Comparison of ENCODE assay signal across 1 cellular context in the genomic region with DNA sequence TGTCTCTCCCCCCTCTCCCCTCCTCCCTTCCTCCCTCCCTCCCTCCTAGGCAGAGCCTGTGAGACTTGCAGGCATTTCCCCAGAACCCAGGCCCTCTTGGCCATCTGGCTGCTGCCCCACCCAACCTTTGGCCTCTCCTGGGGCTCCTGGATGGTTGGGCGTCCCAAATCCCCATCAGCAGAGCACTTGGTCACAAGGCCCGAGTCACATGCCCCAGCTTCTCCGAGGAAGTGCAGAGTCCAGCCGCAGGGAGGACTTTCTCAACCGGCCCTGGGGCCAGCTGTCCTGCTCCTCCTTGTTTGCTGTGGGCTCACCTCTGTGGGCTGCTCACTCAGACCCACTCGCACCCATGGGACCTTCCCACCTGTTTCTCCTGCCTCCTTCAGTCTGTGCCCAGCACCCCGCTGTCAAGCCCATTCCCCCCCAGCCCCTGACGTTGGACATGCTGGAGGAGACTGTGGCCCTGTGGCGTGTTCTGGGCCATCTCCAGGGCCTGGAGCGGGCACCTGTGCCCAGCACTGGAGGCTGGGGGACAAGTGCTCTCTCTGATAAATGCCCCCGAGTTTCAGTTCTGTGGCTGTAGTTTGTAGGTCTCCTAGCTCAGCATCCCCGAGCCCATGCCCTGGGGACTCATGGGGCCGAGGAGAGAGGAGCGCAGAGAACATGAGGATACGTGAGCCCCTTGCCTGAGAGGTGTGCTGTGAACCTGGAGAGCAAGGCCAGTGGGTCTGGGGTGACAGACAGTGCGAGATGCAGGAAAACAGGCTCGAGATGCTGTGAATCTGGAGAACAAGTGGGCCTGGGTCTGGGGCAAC.
TF ChIP-seq lines count a peak whose summit lies in the region.

No MANE protein-coding gene starts in this region.

TF ChIP-seq in GM23338, 12 proteins besides CTCF, POLR2A, EP300 and RAD21 (continued from another document):
- TF ChIP-seq REST (IDR thresholded peaks at IDR 0.05; ENCODE audit: unreplicated experiment), result no peak
- TF ChIP-seq STAT1 (IDR thresholded peaks at IDR 0.05; ENCODE audit: unreplicated experiment), result no peak
- TF ChIP-seq, protein P1, sequence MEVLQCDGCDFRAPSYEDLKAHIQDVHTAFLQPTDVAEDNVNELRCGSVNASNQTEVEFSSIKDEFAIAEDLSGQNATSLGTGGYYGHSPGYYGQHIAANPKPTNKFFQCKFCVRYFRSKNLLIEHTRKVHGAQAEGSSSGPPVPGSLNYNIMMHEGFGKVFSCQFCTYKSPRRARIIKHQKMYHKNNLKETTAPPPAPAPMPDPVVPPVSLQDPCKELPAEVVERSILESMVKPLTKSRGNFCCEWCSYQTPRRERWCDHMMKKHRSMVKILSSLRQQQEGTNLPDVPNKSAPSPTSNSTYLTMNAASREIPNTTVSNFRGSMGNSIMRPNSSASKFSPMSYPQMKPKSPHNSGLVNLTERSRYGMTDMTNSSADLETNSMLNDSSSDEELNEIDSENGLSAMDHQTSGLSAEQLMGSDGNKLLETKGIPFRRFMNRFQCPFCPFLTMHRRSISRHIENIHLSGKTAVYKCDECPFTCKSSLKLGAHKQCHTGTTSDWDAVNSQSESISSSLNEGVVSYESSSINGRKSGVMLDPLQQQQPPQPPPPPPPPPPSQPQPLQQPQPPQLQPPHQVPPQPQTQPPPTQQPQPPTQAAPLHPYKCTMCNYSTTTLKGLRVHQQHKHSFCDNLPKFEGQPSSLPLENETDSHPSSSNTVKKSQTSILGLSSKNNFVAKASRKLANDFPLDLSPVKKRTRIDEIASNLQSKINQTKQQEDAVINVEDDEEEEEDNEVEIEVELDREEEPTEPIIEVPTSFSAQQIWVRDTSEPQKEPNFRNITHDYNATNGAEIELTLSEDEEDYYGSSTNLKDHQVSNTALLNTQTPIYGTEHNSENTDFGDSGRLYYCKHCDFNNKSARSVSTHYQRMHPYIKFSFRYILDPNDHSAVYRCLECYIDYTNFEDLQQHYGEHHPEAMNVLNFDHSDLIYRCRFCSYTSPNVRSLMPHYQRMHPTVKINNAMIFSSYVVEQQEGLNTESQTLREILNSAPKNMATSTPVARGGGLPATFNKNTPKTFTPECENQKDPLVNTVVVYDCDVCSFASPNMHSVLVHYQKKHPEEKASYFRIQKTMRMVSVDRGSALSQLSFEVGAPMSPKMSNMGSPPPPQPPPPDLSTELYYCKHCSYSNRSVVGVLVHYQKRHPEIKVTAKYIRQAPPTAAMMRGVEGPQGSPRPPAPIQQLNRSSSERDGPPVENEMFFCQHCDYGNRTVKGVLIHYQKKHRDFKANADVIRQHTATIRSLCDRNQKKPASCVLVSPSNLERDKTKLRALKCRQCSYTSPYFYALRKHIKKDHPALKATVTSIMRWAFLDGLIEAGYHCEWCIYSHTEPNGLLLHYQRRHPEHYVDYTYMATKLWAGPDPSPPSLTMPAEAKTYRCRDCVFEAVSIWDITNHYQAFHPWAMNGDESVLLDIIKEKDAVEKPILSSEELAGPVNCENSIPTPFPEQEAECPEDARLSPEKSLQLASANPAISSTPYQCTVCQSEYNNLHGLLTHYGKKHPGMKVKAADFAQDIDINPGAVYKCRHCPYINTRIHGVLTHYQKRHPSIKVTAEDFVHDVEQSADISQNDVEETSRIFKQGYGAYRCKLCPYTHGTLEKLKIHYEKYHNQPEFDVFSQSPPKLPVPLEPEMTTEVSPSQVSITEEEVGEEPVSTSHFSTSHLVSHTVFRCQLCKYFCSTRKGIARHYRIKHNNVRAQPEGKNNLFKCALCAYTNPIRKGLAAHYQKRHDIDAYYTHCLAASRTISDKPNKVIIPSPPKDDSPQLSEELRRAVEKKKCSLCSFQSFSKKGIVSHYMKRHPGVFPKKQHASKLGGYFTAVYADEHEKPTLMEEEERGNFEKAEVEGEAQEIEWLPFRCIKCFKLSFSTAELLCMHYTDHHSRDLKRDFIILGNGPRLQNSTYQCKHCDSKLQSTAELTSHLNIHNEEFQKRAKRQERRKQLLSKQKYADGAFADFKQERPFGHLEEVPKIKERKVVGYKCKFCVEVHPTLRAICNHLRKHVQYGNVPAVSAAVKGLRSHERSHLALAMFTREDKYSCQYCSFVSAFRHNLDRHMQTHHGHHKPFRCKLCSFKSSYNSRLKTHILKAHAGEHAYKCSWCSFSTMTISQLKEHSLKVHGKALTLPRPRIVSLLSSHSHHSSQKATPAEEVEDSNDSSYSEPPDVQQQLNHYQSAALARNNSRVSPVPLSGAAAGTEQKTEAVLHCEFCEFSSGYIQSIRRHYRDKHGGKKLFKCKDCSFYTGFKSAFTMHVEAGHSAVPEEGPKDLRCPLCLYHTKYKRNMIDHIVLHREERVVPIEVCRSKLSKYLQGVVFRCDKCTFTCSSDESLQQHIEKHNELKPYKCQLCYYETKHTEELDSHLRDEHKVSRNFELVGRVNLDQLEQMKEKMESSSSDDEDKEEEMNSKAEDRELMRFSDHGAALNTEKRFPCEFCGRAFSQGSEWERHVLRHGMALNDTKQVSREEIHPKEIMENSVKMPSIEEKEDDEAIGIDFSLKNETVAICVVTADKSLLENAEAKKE (CRISPR knock-in tag; IDR thresholded peaks at IDR 0.05), result no peak
- TF ChIP-seq ZNF114 (CRISPR knock-in tag; IDR thresholded peaks at IDR 0.05), result no peak
